In the genomic region with DNA sequence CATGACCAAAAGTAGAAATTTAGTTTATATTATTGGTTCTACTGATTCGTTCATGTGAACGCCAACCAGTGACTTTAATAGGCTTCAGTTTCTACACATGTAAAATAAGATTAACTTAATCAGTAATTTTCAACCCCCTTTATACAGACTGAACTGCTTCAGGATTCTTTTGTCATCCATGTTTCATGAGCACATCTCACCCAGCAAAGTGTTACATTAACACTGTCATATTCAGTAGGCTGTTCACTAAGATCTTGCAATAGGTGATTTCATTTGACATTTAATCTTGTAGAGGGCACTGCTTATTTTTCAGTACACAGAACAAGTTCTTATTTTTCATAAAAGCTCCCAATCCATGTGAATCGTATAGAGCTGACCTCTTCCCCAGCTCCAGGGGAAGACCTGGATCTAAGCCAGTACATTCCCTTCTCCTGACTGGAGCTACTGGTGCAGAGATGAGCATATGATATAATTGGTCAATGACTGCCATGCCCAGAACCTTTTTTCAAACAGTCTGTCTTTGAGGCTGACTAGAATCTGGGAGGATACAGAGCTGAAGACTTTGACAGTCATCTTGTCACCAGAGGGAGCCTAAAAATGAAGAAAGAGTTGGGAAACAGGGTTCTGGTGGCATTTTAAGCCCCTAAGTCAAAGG, we compare ENCODE assay signal across 8 cellular contexts.
A peak's percentile ranks its signal among the peaks of the same experiment; 100 is the strongest.
DNase-seq lines count a peak whose midpoint lies in the region; FAIRE-seq and TF ChIP-seq lines count a peak whose summit lies in the region.

No MANE protein-coding gene starts in this region.

- no peaks in the 10 kb centered on the region for H3K9me3 ChIP-seq in keratinocyte (ENCODE audit: control insufficient read depth, low read depth, low read length)

- H3K4me2 ChIP-seq in keratinocyte (ENCODE audit: control insufficient read depth, extremely low read depth, insufficient read depth, low read depth, low read length) = peak overlapping the region; percentile 69

- H3K4me1 ChIP-seq in keratinocyte (ENCODE audit: control insufficient read depth, extremely low read depth, insufficient read depth, low read length) = peaks cover 27% of the 10 kb centered on the region

- H3K9ac ChIP-seq in keratinocyte (ENCODE audit: control insufficient read depth, extremely low read depth, insufficient read depth, low read length) = peak overlapping the region; percentile 52

- H3K9me1 ChIP-seq in keratinocyte (ENCODE audit: control insufficient read depth, extremely low read depth, insufficient read depth, low read length) = no peaks in the 10 kb centered on the region

- in situ Hi-C loops in astrocyte of the cerebellum (cut with HindIII; ENCODE audit: low sequenced_read_pairs) = no loop called here

- H3K4me3 ChIP-seq in astrocyte of the cerebellum (ENCODE audit: low read depth, low read length) (no peak overlapping the region), keratinocyte (ENCODE audit: control insufficient read depth in 2 of 3, extremely low read depth in 1 of 3, insufficient read depth in 2 of 3, low read depth in 1 of 3, low read length in 3 of 3) (peak overlapping the region in 1 of 3 experiments; percentile 24)

- peak overlapping the region; percentile 69 for H2AFZ ChIP-seq in keratinocyte (ENCODE audit: control insufficient read depth, low read length)

- H3K27me3 ChIP-seq in keratinocyte (ENCODE audit: control insufficient read depth, extremely low read depth, insufficient read depth, low read length) = no peaks in the 10 kb centered on the region

- TF ChIP-seq CTCF in astrocyte of the cerebellum (IDR thresholded peaks at IDR 0.05; ENCODE audit: low read depth, low read length, missing control alignments) = no peak
- TF ChIP-seq CTCF in keratinocyte (optimal IDR thresholded peaks at IDR 0.05 in 1 of 3, IDR thresholded peaks at IDR 0.05 in 1 of 3, conservative IDR thresholded peaks at IDR 0.05 in 1 of 3; ENCODE audit: extremely low read depth in 1 of 3, insufficient read depth in 2 of 3, low read length in 3 of 3) = no peak

- H3K36me3 ChIP-seq in keratinocyte (ENCODE audit: control insufficient read depth in 2 of 2, extremely low read depth in 1 of 2, insufficient read depth in 2 of 2, low read length in 2 of 2) = no peaks in the 10 kb centered on the region

- H3K79me2 ChIP-seq in keratinocyte (ENCODE audit: control insufficient read depth, insufficient read depth, low read length) = no peaks in the 10 kb centered on the region

- peak; percentile 61 for DNase-seq in AG08396 (ENCODE audit: low spot score)
- peak; percentile 65 for DNase-seq in HTR-8/SVneo (ENCODE audit: insufficient read length, low spot score)
- peak; percentile 91 for DNase-seq in astrocyte of the cerebellum (ENCODE audit: low read depth)
- DNase-seq in keratinocyte (ENCODE audit: low read depth, low spot score) = peak; percentile 75
- no peak for DNase-seq in NCI-H128 (lab: John Stamatoyannopoulos, UW; ENCODE audit: unreplicated experiment)
- DNase-seq in DMS153 (lab: John Stamatoyannopoulos, UW) = no peak
- no peak for DNase-seq in NK-92 (lab: John Stamatoyannopoulos, UW; ENCODE audit: unreplicated experiment)
- DNase-seq in T-helper 2 cell = no peak

- H4K20me1 ChIP-seq in keratinocyte (ENCODE audit: control insufficient read depth, extremely low read depth, insufficient read depth, low read length) = no peaks in the 10 kb centered on the region

- FAIRE-seq in HTR-8/SVneo (lab: Jason Lieb, UNC) = peak; percentile 65
- peak; percentile 97 for FAIRE-seq in keratinocyte (lab: Jason Lieb, UNC)

- dilution Hi-C loops in keratinocyte (cut with MboI; ENCODE audit: extremely low pct_ligation_motif_present, low sequenced_read_pairs) = no loop called here

- H3K27ac ChIP-seq in keratinocyte (ENCODE audit: control insufficient read depth, insufficient read depth, low read length) = peak overlapping the region; percentile 88

Comparison
In these comparisons a context has a peak if more than half of its experiments do, and no peak if none do; other contexts are left out.
1. DNase-seq: peak in AG08396 (single experiment), HTR-8/SVneo (single experiment), astrocyte of the cerebellum (single experiment) and keratinocyte (single experiment); none in NCI-H128 (single experiment), DMS153 (single experiment), NK-92 (single experiment) and T-helper 2 cell (0 of 5).